ENCODE assay signal across 1 cellular context in genomic region chr4:153247116-153247490, GRCh38.
TF ChIP-seq lines count a peak whose summit lies in the region.

No MANE protein-coding gene starts in this region.

TF ChIP-seq in WTC11, 78 proteins besides CTCF, POLR2A, EP300 and RAD21 (continued from another document):
- TF ChIP-seq ZNF416 (CRISPR knock-in tag; IDR thresholded peaks at IDR 0.05) (no peak), HMGA2 (CRISPR knock-in tag; IDR thresholded peaks at IDR 0.05) (no peak), ZNF423 (CRISPR knock-in tag; IDR thresholded peaks at IDR 0.05) (no peak)
